In genomic region chr1:182570611-182570970, GRCh38 we compare ENCODE assay signal across 28 cellular contexts. TPM values are rescaled to one million over a fixed set of nuclear protein-coding genes. Genes with fewer than 3 reads are reported as not detected.
DNase-seq lines count a peak whose midpoint lies in the region; ATAC-seq, FAIRE-seq and TF ChIP-seq lines count a peak whose summit lies in the region.
"Had no signal": no experiment of that assay in that cellular context is flagged by ENCODE, and none has a peak within 500 bp of the region (broad histone marks: within the 10 kb centered on the region; RNA-seq: fewer than 3 reads in every experiment).

No MANE protein-coding gene starts in this region.

- H3K4me1 Mint-ChIP-seq in activated naive CD4-positive, alpha-beta T cell treated with anti-CD3 and anti-CD28 coated beads, Interleukin-2, amount 10 ng/mL, durations not matched to agents 7 days and 5 days, result no peaks in the 10 kb centered on the region
- H3K4me1 Mint-ChIP-seq: activated CD4-positive, alpha-beta T cell treated with anti-CD3 and anti-CD28 coated beads, Interleukin-2, amount 10 ng/mL, durations not matched to agents 7 days and 5 days; CD4-positive, CD25-positive, alpha-beta regulatory T cell; nephron progenitor cell had no signal

- H3K36me3 ChIP-seq in OCI-LY7 (ENCODE audit: insufficient read depth, low read length) (no peaks in the 10 kb centered on the region; the same call in 1 of the 2 replicates), spleen (peaks cover 3 to 36% (median 27%) of the 10 kb centered on the region in 6 donors)
- H3K36me3 ChIP-seq: ovary, WERI-Rb-1 had no signal

- H3K9me3 Mint-ChIP-seq in activated naive CD4-positive, alpha-beta T cell treated with anti-CD3 and anti-CD28 coated beads, Interleukin-2, amount 10 ng/mL, durations not matched to agents 7 days and 5 days, result no peaks in the 10 kb centered on the region
- H3K9me3 Mint-ChIP-seq: activated CD4-positive, alpha-beta T cell treated with anti-CD3 and anti-CD28 coated beads, Interleukin-2, amount 10 ng/mL, durations not matched to agents 7 days and 5 days; CD4-positive, CD25-positive, alpha-beta regulatory T cell had no signal

- H3K9me2 ChIP-seq in OCI-LY7 (ENCODE audit: insufficient read depth, low read length), result no peaks in the 10 kb centered on the region

- H3K27ac Mint-ChIP-seq in activated naive CD4-positive, alpha-beta T cell treated with anti-CD3 and anti-CD28 coated beads, Interleukin-2, amount 10 ng/mL, durations not matched to agents 7 days and 5 days, result no peak overlapping the region
- H3K27ac Mint-ChIP-seq: activated CD4-positive, alpha-beta T cell treated with anti-CD3 and anti-CD28 coated beads, Interleukin-2, amount 10 ng/mL, durations not matched to agents 7 days and 5 days; CD4-positive, CD25-positive, alpha-beta regulatory T cell; nephron progenitor cell had no signal

- CTCF ChIA-PET in OCI-LY7 (lab: Charles Lee; ENCODE audit: unreplicated experiment), result interaction anchor here (0.8 kb wide), 1 partner anchor 86 kb away, joined by 3 read pairs; no protein-coding TSS in a partner anchor
- CTCF ChIA-PET in activated naive CD4-positive, alpha-beta T cell treated with anti-CD3 and anti-CD28 coated beads, Interleukin-2, amount 10 ng/mL, durations not matched to agents 7 days and 5 days (lab: Charles Lee), result interaction anchor here (0.5 kb wide), 1 partner anchor 860 kb away, joined by 3 read pairs; no protein-coding TSS in a partner anchor

- no peaks in the 10 kb centered on the region for H3K27me3 ChIP-seq in spleen (replicated peaks in 1 of 7)
- H3K27me3 ChIP-seq: adrenal gland, body of pancreas, dorsolateral prefrontal cortex, ovary had no signal

- H3K4me2 ChIP-seq in OCI-LY7 (ENCODE audit: low read length), result peak overlapping the region; percentile 56

- intact Hi-C loops in OCI-LY7 (cut with micrococcal nuclease; ENCODE audit: unreplicated experiment) (no loop called here), spleen (cut with DNase I; ENCODE audit: low total_unique reads) (no loop called here)

- H3K4me1 ChIP-seq in OCI-LY7 (ENCODE audit: insufficient read depth, low read length, poor library complexity, severe bottlenecking) (peaks cover 38% of the 10 kb centered on the region), spleen (peaks cover 0 to 19% (median 5%) of the 10 kb centered on the region in 6 donors)
- H3K4me1 ChIP-seq: adrenal gland, body of pancreas had no signal

- no peak for DNase-seq in GM12891 (ENCODE audit: insufficient read length, low spot score)
- peak; percentile 43 for DNase-seq in OCI-LY7 (ENCODE audit: low spot score)
- DNase-seq in spleen, result no peak
- no peak for DNase-seq in stimulated activated naive CD4-positive, alpha-beta T cell (lab: John Stamatoyannopoulos, UW)
- DNase-seq in activated naive CD4-positive, alpha-beta T cell treated with anti-CD3 and anti-CD28 coated beads, Interleukin-2, amount 10 ng/mL, durations not matched to agents 7 days and 5 days, result no peak
- no peak for DNase-seq in Ammon's horn (ENCODE audit: low spot score)
- DNase-seq: activated CD4-positive, alpha-beta T cell treated with anti-CD3 and anti-CD28 coated beads, Interleukin-2, amount 10 ng/mL, durations not matched to agents 7 days and 5 days; activated naive CD4-positive, alpha-beta T cell treated with Interleukin-2 at 50 U/mL for 16 hours; activated T-cell treated with anti-CD3 and anti-CD28 coated beads, Interleukin-2, amount 50 U/mL, for 48 hours; adrenal gland; body of pancreas; CD4-positive, CD25-positive, alpha-beta regulatory T cell; cerebellar nuclear complex; dorsolateral prefrontal cortex; KG1; kidney; NCI-H146; nephron progenitor cell; ovary; Right ventricle myocardium superior; stimulated activated CD4-positive, alpha-beta T cell treated with anti-CD3 and anti-CD28 coated beads, Interleukin-4, amount 100 ng/mL, for 1 hour; T-helper 9 cell; WERI-Rb-1 had no signal

- FAIRE-seq in GM12891 (lab: Jason Lieb, UNC), result peak; percentile 75
- FAIRE-seq: HTR-8/SVneo, kidney had no signal

- TF ChIP-seq CTCF in OCI-LY7 (conservative IDR thresholded peaks at IDR 0.05; ENCODE audit: low read length) (no peak), spleen (IDR thresholded peaks at IDR 0.05 in 8 of 11, conservative IDR thresholded peaks at IDR 0.05 in 3 of 11) (no peak)

- H3K9me3 ChIP-seq in OCI-LY7 (ENCODE audit: low read length) (peaks cover 13% of the 10 kb centered on the region; the same call in 1 of the 2 replicates), spleen (no peaks in the 10 kb centered on the region)
- H3K9me3 ChIP-seq: adrenal gland, body of pancreas, ovary had no signal

- no peak overlapping the region for H3K4me3 Mint-ChIP-seq in activated naive CD4-positive, alpha-beta T cell treated with anti-CD3 and anti-CD28 coated beads, Interleukin-2, amount 10 ng/mL, durations not matched to agents 7 days and 5 days
- H3K4me3 Mint-ChIP-seq: activated CD4-positive, alpha-beta T cell treated with anti-CD3 and anti-CD28 coated beads, Interleukin-2, amount 10 ng/mL, durations not matched to agents 7 days and 5 days; CD4-positive, CD25-positive, alpha-beta regulatory T cell; nephron progenitor cell had no signal

- H4K20me1 ChIP-seq in OCI-LY7 (ENCODE audit: insufficient read depth, low read length), result no peaks in the 10 kb centered on the region

- H3K36me3 Mint-ChIP-seq in activated naive CD4-positive, alpha-beta T cell treated with anti-CD3 and anti-CD28 coated beads, Interleukin-2, amount 10 ng/mL, durations not matched to agents 7 days and 5 days, result peaks cover 2% of the 10 kb centered on the region

- POLR2A ChIA-PET in OCI-LY7 (lab: Charles Lee), result interaction anchor here (0.8 to 2.5 kb wide), 3 partner anchors 17 to 86 kb away, joined by 3 to 11 read pairs (median 7); no protein-coding TSS in a partner anchor

- WGBS in spleen, 5 donors, result 54 to 87% (median 78%) methylated on average over 2 of the region's 2 CpGs

- no peak overlapping the region for H3K4me3 ChIP-seq in OCI-LY7 (ENCODE audit: low read depth, low read length, poor library complexity, severe bottlenecking)
- H3K4me3 ChIP-seq in spleen, result no peak overlapping the region
- H3K4me3 ChIP-seq: adrenal gland, body of pancreas, dorsolateral prefrontal cortex, lung, ovary had no signal

- BruUV-seq in OCI-LY7 (replicated peaks; lab: Mats Ljungman, UMichigan), result no TSS peak

- no peaks in the 10 kb centered on the region for H3K79me2 ChIP-seq in OCI-LY7 (ENCODE audit: insufficient read depth, low read depth, low read length)

- TF ChIP-seq POLR2A in GM12891 (IDR thresholded peaks at IDR 0.05; ENCODE audit: low read depth, low read length), result no peak
- TF ChIP-seq POLR2A in spleen (IDR thresholded peaks at IDR 0.05), result no peak

- H3K27ac ChIP-seq in OCI-LY7 (ENCODE audit: low read depth, low read length, poor library complexity, severe bottlenecking), result peak overlapping the region; percentile 66
- H3K27ac ChIP-seq in spleen, result peak overlapping the region in 5 of 8 donors; percentile 3 to 56 (median 24)
- H3K27ac ChIP-seq: adrenal gland, body of pancreas, dorsolateral prefrontal cortex, ovary, WERI-Rb-1 had no signal

- peak overlapping the region; percentile 81 for H2AFZ ChIP-seq in OCI-LY7 (ENCODE audit: low read length)

- no peaks in the 10 kb centered on the region for H3K27me3 Mint-ChIP-seq in activated naive CD4-positive, alpha-beta T cell treated with anti-CD3 and anti-CD28 coated beads, Interleukin-2, amount 10 ng/mL, durations not matched to agents 7 days and 5 days
- H3K27me3 Mint-ChIP-seq: CD4-positive, CD25-positive, alpha-beta regulatory T cell had no signal

- ATAC-seq in esophagus mucosa (peak; percentile 71), GM21717 (IDR thresholded peaks at IDR 0.05; ENCODE audit: unreplicated experiment) (no peak)
- ATAC-seq: body of pancreas had no signal

TF ChIP-seq in GM12891, 5 proteins besides CTCF, POLR2A, EP300 and RAD21:
- peak; percentile 74 for TF ChIP-seq PAX5 (IDR thresholded peaks at IDR 0.05; ENCODE audit: insufficient read depth, low read length, severe bottlenecking)
- TF ChIP-seq TAF1 (IDR thresholded peaks at IDR 0.05; ENCODE audit: low read depth, low read length), result no peak
- no peak for TF ChIP-seq SPI1 (IDR thresholded peaks at IDR 0.05; ENCODE audit: low read depth, low read length)
- TF ChIP-seq POLR2AphosphoS5 (IDR thresholded peaks at IDR 0.05; ENCODE audit: low read depth, low read length), result no peak
- peak; percentile 36; the same call in 1 of the 2 replicates for TF ChIP-seq POU2F2 (IDR thresholded peaks at IDR 0.05; ENCODE audit: low read depth, low read length)

RNA-seq across cellular contexts. Expression of gene RNASEL, which starts 18.5 kb away (rescaled TPM):
- polyA plus RNA-seq in GM12891 (2012; ENCODE audit: low read depth, missing spikeins), result 2.8 TPM
- total RNA-seq in OCI-LY7 (2014; rRNA removed; shearing (Covaris generic)), result 1.3 and 2.2 TPM in 2 replicates
- total RNA-seq in OCI-LY7 (2022), result 3.0 and 4.0 TPM in 2 replicates
- total RNA-seq in esophagus mucosa, result 6.1 TPM
- 10 to 100 TPM; 12.7 to 18.1 (median 16.4) TPM for total RNA-seq in spleen
- polyA plus RNA-seq in spleen, result 1 to 10 TPM; 5.0 to 7.1 (median 5.5) TPM
- total RNA-seq: G401 had no signal

RNA-seq across cellular contexts. Expression of gene RGS16, which starts 33.6 kb away (rescaled TPM):
- 40.3 TPM for polyA plus RNA-seq in GM12891 (2012; ENCODE audit: low read depth, missing spikeins)
- 17.9 and 20.1 TPM in 2 replicates for total RNA-seq in OCI-LY7 (2014; rRNA removed; shearing (Covaris generic))
- total RNA-seq in OCI-LY7 (2022) (22.5 and 29.5 TPM in 2 replicates), esophagus mucosa (1.3 TPM), spleen (10 to 100 TPM in 3 of 7 donors, 1 to 10 TPM in 4; 2.6 to 24.2 (median 4.6) TPM)
- 1 to 10 TPM; 2.6 to 4.1 (median 3.0) TPM for polyA plus RNA-seq in spleen
- total RNA-seq: G401 had no signal
